In genomic region chr16:426115-426905, GRCh38 we compare ENCODE assay signal across 1 cellular context.
TF ChIP-seq lines count a peak whose summit lies in the region.

No MANE protein-coding gene starts in this region.

TF ChIP-seq in SK-N-SH treated with all-trans-retinoic acid at 6 μM for 48 hours, 23 proteins besides CTCF, POLR2A, EP300 and RAD21 (continued from another document):
- TF ChIP-seq POU6F1 (CRISPR knock-in tag; IDR thresholded peaks at IDR 0.05; ENCODE audit: borderline replicate concordance, low read depth) = no peak
